In the genomic region with DNA sequence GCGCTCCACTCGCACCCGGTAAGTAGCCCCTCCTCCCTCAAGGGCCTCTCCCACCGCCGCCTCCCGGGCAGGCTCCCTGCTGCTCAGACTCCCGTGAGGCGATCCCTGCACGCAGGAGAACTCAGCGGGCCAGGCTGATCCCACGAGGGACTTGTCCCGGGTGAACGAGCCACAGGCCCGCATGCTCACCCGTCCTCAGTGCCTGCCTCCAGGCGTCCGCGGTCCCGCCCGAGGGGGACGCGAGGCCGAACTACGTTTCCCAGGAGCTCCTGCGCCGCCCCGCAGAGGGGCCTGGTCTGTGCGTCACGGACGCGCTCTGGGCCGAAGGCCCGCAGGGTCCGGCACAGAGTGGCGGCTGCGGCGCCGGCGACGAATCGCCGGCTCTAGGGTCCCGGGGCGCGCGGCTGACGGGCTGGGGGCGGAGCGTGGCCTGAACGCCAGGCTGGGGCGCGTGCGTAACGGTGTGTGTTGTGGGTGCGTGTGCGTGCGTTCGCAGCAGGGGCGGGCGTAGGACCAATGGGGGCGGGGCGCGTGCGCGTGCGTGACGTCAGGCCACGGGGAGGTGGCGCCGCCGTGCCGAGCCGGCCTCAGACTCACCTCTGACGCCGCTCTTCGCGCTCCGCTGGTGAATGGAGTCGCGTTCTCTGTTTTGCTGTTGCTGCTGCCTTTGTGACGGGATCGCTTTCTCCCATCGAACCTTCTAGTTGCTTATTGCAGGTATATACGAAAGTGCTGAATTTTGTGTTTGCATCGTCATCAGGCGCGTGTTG, we compare ENCODE assay signal across 1 cellular context.
TF ChIP-seq lines count a peak whose summit lies in the region.

ZNF10 (plus strand) TSS at position 590 of the 770 bp plus-strand sequence. CDS start 13,866 bp downstream, outside the sequence.
ZNF891 (minus strand) TSS at position 237 of the 770 bp plus-strand sequence. CDS start 8,356 bp downstream, outside the sequence.

TF ChIP-seq in K562, 482 proteins besides CTCF, POLR2A, EP300 and RAD21 (continued from another document and continues in another):
- TF ChIP-seq, protein P1, sequence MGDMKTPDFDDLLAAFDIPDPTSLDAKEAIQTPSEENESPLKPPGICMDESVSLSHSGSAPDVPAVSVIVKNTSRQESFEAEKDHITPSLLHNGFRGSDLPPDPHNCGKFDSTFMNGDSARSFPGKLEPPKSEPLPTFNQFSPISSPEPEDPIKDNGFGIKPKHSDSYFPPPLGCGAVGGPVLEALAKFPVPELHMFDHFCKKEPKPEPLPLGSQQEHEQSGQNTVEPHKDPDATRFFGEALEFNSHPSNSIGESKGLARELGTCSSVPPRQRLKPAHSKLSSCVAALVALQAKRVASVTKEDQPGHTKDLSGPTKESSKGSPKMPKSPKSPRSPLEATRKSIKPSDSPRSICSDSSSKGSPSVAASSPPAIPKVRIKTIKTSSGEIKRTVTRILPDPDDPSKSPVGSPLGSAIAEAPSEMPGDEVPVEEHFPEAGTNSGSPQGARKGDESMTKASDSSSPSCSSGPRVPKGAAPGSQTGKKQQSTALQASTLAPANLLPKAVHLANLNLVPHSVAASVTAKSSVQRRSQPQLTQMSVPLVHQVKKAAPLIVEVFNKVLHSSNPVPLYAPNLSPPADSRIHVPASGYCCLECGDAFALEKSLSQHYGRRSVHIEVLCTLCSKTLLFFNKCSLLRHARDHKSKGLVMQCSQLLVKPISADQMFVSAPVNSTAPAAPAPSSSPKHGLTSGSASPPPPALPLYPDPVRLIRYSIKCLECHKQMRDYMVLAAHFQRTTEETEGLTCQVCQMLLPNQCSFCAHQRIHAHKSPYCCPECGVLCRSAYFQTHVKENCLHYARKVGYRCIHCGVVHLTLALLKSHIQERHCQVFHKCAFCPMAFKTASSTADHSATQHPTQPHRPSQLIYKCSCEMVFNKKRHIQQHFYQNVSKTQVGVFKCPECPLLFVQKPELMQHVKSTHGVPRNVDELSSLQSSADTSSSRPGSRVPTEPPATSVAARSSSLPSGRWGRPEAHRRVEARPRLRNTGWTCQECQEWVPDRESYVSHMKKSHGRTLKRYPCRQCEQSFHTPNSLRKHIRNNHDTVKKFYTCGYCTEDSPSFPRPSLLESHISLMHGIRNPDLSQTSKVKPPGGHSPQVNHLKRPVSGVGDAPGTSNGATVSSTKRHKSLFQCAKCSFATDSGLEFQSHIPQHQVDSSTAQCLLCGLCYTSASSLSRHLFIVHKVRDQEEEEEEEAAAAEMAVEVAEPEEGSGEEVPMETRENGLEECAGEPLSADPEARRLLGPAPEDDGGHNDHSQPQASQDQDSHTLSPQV (IDR thresholded peaks at IDR 0.05), result no peak
- TF ChIP-seq CHCHD3 (CRISPR knock-in tag; IDR thresholded peaks at IDR 0.05) (no peak), ZNF134 (CRISPR knock-in tag; conservative IDR thresholded peaks at IDR 0.05) (no peak), ZNF232 (CRISPR knock-in tag; IDR thresholded peaks at IDR 0.05) (0 out of 2 replicates have a peak, but pooled peaks have one; percentile 55), HBP1 (CRISPR knock-in tag; IDR thresholded peaks at IDR 0.05) (no peak), CBX8 (IDR thresholded peaks at IDR 0.05; ENCODE audit: borderline replicate concordance, extremely low read depth, low read depth, low read length, poor library complexity, severe bottlenecking) (no peak), FOXM1 (IDR thresholded peaks at IDR 0.05; ENCODE audit: low read depth) (no peak), FOXM1 (CRISPR knock-in tag; IDR thresholded peaks at IDR 0.05; ENCODE audit: low read depth) (no peak), NR2C1 (IDR thresholded peaks at IDR 0.05) (no peak), NR2C1 (tag; IDR thresholded peaks at IDR 0.05) (peak; percentile 71), NEUROD1 (IDR thresholded peaks at IDR 0.05; ENCODE audit: borderline replicate concordance, low read depth, low read length, partially characterized antibody) (no peak), ZSCAN32 (CRISPR knock-in tag; IDR thresholded peaks at IDR 0.05) (no peak), MEF2A (IDR thresholded peaks at IDR 0.05; ENCODE audit: control insufficient read depth, low read depth, low read length) (no peak), CREBBP (IDR thresholded peaks at IDR 0.05; ENCODE audit: low read depth, low read length) (no peak), TSC22D4 (tag; IDR thresholded peaks at IDR 0.05) (no peak), MIER1 (IDR thresholded peaks at IDR 0.05; ENCODE audit: low read depth) (no peak), SAFB2 (IDR thresholded peaks at IDR 0.05; ENCODE audit: borderline replicate concordance, low read depth, low read length, severe bottlenecking) (no peak), BDP1 (IDR thresholded peaks at IDR 0.05; ENCODE audit: insufficient read depth, insufficient read length) (no peak), XRCC5 (IDR thresholded peaks at IDR 0.05; ENCODE audit: low read depth, low read length) (no peak; the same call in 1 of the 2 replicates), POLR3G (IDR thresholded peaks at IDR 0.05; ENCODE audit: extremely low read depth, insufficient read length, insufficient replicate concordance) (no peak), NONO (IDR thresholded peaks at IDR 0.05; ENCODE audit: low read depth in 2 of 2, low read length in 1 of 2) (peak; percentile 42 to 80; a peak in 2 of 4 replicates), ZNF445 (CRISPR knock-in tag; IDR thresholded peaks at IDR 0.05; ENCODE audit: low read depth) (no peak), MAZ (CRISPR knock-in tag; conservative IDR thresholded peaks at IDR 0.05 in 1 of 2, IDR thresholded peaks at IDR 0.05 in 1 of 2) (peak; percentile 91 to 93), PML (IDR thresholded peaks at IDR 0.05; ENCODE audit: low read length) (peak; percentile 74), GTF2A2 (tag; IDR thresholded peaks at IDR 0.05) (no peak), DMBX1 (CRISPR knock-in tag; IDR thresholded peaks at IDR 0.05; ENCODE audit: borderline replicate concordance) (peak; percentile 57; the same call in 1 of the 2 replicates), GABPA (tag; conservative IDR thresholded peaks at IDR 0.05; ENCODE audit: low read depth) (peak; percentile 49; the same call in 1 of the 2 replicates), MCM5 (IDR thresholded peaks at IDR 0.05; ENCODE audit: low read depth) (no peak), PPARD (CRISPR knock-in tag; IDR thresholded peaks at IDR 0.05) (no peak), PHB2 (IDR thresholded peaks at IDR 0.05; ENCODE audit: low read depth) (no peak), ZNF23 (CRISPR knock-in tag; IDR thresholded peaks at IDR 0.05) (no peak), XRCC3 (IDR thresholded peaks at IDR 0.05) (no peak), SIX5 (IDR thresholded peaks at IDR 0.05; ENCODE audit: borderline replicate concordance in 1 of 2, insufficient read depth in 1 of 2, low read depth in 1 of 2, low read length in 2 of 2) (peak; percentile 81 to 82), IRF2 (CRISPR knock-in tag; IDR thresholded peaks at IDR 0.05) (no peak), MITF (IDR thresholded peaks at IDR 0.05) (peak; percentile 61; the same call in 1 of the 2 replicates), TGIF2 (CRISPR knock-in tag; IDR thresholded peaks at IDR 0.05) (no peak), XRCC4 (IDR thresholded peaks at IDR 0.05; ENCODE audit: extremely low read depth, insufficient read depth, insufficient read length) (no peak), ZEB2 (IDR thresholded peaks at IDR 0.05) (peak; percentile 61; the same call in 1 of the 2 replicates), ADNP (tag; IDR thresholded peaks at IDR 0.05) (no peak), BRCA1 (IDR thresholded peaks at IDR 0.05) (no peak), BRCA1 (CRISPR knock-in tag; IDR thresholded peaks at IDR 0.05) (no peak), FOXJ3 (CRISPR knock-in tag; IDR thresholded peaks at IDR 0.05) (no peak), MCM3 (IDR thresholded peaks at IDR 0.05) (no peak), NCOA4 (IDR thresholded peaks at IDR 0.05; ENCODE audit: partially characterized antibody) (no peak), ELF2 (CRISPR knock-in tag; IDR thresholded peaks at IDR 0.05) (no peak), NR3C1 (CRISPR knock-in tag; IDR thresholded peaks at IDR 0.05) (no peak), ZNF444 (CRISPR knock-in tag; IDR thresholded peaks at IDR 0.05) (no peak), ZC3H11A (IDR thresholded peaks at IDR 0.05; ENCODE audit: low read depth, low read length) (no peak), ZNF165 (CRISPR knock-in tag; IDR thresholded peaks at IDR 0.05; ENCODE audit: borderline replicate concordance) (0 out of 2 replicates have a peak, but pooled peaks have one; percentile 54), ZBTB8A (IDR thresholded peaks at IDR 0.05; ENCODE audit: partially characterized antibody) (no peak), YY1 (IDR thresholded peaks at IDR 0.05; ENCODE audit: borderline replicate concordance in 1 of 3, control insufficient read depth in 1 of 3, extremely low read depth in 1 of 3, insufficient read depth in 3 of 3, insufficient read length in 1 of 3, insufficient replicate concordance in 2 of 3, low read depth in 1 of 3, low read length in 2 of 3) (peak in 2 of 3 experiments; percentile 54 to 81), ZNF175 (CRISPR knock-in tag; IDR thresholded peaks at IDR 0.05; ENCODE audit: low read depth) (0 out of 2 replicates have a peak, but pooled peaks have one; percentile 13), RBFOX2 (IDR thresholded peaks at IDR 0.05; ENCODE audit: low read depth, low read length) (peak; percentile 95), ESRRA (IDR thresholded peaks at IDR 0.05; ENCODE audit: borderline replicate concordance, low read depth) (peak; percentile 79; the same call in 1 of the 2 replicates), ZNF589 (CRISPR knock-in tag; IDR thresholded peaks at IDR 0.05; ENCODE audit: low read depth) (no peak; the same call in 1 of the 2 replicates), HDAC2 (IDR thresholded peaks at IDR 0.05) (peak; percentile 73; the same call in 1 of the 2 replicates), MBD1 (CRISPR knock-in tag; IDR thresholded peaks at IDR 0.05) (no peak), ZNF764 (CRISPR knock-in tag; IDR thresholded peaks at IDR 0.05; ENCODE audit: low read depth) (no peak), ZNF778 (CRISPR knock-in tag; IDR thresholded peaks at IDR 0.05) (no peak)
- TF ChIP-seq, protein P2, sequence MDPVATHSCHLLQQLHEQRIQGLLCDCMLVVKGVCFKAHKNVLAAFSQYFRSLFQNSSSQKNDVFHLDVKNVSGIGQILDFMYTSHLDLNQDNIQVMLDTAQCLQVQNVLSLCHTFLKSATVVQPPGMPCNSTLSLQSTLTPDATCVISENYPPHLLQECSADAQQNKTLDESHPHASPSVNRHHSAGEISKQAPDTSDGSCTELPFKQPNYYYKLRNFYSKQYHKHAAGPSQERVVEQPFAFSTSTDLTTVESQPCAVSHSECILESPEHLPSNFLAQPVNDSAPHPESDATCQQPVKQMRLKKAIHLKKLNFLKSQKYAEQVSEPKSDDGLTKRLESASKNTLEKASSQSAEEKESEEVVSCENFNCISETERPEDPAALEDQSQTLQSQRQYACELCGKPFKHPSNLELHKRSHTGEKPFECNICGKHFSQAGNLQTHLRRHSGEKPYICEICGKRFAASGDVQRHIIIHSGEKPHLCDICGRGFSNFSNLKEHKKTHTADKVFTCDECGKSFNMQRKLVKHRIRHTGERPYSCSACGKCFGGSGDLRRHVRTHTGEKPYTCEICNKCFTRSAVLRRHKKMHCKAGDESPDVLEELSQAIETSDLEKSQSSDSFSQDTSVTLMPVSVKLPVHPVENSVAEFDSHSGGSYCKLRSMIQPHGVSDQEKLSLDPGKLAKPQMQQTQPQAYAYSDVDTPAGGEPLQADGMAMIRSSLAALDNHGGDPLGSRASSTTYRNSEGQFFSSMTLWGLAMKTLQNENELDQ (CRISPR knock-in tag; IDR thresholded peaks at IDR 0.05; ENCODE audit: borderline replicate concordance), result no peak
- TF ChIP-seq, protein P3, sequence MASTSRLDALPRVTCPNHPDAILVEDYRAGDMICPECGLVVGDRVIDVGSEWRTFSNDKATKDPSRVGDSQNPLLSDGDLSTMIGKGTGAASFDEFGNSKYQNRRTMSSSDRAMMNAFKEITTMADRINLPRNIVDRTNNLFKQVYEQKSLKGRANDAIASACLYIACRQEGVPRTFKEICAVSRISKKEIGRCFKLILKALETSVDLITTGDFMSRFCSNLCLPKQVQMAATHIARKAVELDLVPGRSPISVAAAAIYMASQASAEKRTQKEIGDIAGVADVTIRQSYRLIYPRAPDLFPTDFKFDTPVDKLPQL (IDR thresholded peaks at IDR 0.05; ENCODE audit: extremely low read depth, insufficient read length), result no peak
- TF ChIP-seq, protein P4, sequence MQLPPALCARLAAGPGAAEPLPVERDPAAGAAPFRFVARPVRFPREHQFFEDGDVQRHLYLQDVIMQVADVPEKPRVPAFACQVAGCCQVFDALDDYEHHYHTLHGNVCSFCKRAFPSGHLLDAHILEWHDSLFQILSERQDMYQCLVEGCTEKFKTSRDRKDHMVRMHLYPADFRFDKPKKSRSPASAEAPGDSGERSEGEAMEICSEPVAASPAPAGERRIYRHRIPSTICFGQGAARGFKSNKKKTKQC (CRISPR knock-in tag; IDR thresholded peaks at IDR 0.05), result 0 out of 2 replicates have a peak, but pooled peaks have one; percentile 62
